In genomic region chr7:5283421-5284303, GRCh38 we compare ENCODE assay signal across 11 cellular contexts. TPM values are rescaled to one million over a fixed set of nuclear protein-coding genes. Genes with fewer than 3 reads are reported as not detected.
A peak's percentile ranks its signal among the peaks of the same experiment; 100 is the strongest.
DNase-seq lines count a peak whose midpoint lies in the region; ATAC-seq, FAIRE-seq and TF ChIP-seq lines count a peak whose summit lies in the region.
"Had no signal": no experiment of that assay in that cellular context is flagged by ENCODE, and none has a peak within 500 bp of the region (broad histone marks: within the 10 kb centered on the region; RNA-seq: fewer than 3 reads in every experiment).

No MANE protein-coding gene starts in this region.

- H3K4me3 ChIP-seq in HCT116 (replicated peaks in 1 of 2; ENCODE audit: low read depth in 1 of 2, low read length in 2 of 2) = peak overlapping the region; percentile 48 to 62
- H3K4me3 ChIP-seq in iPS-15b (ENCODE audit: low read depth, low read length) = peak overlapping the region; percentile 59
- peak overlapping the region in 4 of 5 donors; percentile 22 to 67 (median 52) for H3K4me3 ChIP-seq in subcutaneous abdominal adipose tissue (ENCODE audit: low read depth in 1 of 5, low read length in 5 of 5)

- CTCF ChIA-PET in HCT116 (lab: Charles Lee) = interaction anchor here (2.0 kb wide), 1 partner anchor 43 kb away, joined by 16 read pairs; no protein-coding TSS in a partner anchor

- TF ChIP-seq POLR2A in HCT116 (IDR thresholded peaks at IDR 0.05; ENCODE audit: borderline replicate concordance, extremely low read depth, insufficient read depth, insufficient read length) = no peak

- H3K4me1 ChIP-seq in HCT116 (ENCODE audit: control insufficient read depth in 1 of 2, insufficient read depth in 2 of 2, low read length in 2 of 2) (peaks cover 12 to 22% of the 10 kb centered on the region in 2 experiments), iPS-15b (ENCODE audit: control insufficient read depth, insufficient read depth, low read length) (peaks cover 4% of the 10 kb centered on the region), subcutaneous abdominal adipose tissue (ENCODE audit: control insufficient read depth in 5 of 5, insufficient read depth in 5 of 5, low read length in 5 of 5) (peaks cover 0 to 20% (median 17%) of the 10 kb centered on the region in 5 donors)

- TF ChIP-seq RAD21 in HCT116 (IDR thresholded peaks at IDR 0.05; ENCODE audit: low read depth) = no peak

- no peak overlapping the region for H2AFZ ChIP-seq in HCT116 (ENCODE audit: low read depth, low read length, poor library complexity, severe bottlenecking)

- H3K9me2 ChIP-seq in HCT116 (ENCODE audit: insufficient read depth) = no peaks in the 10 kb centered on the region

- FAIRE-seq in frontal cortex (lab: Jason Lieb, UNC) = no peak
- FAIRE-seq: GM19239 had no signal

- DNase-seq in HCT116 (ENCODE audit: low read depth, low spot score) (no peak), astrocyte of the hippocampus (ENCODE audit: low read depth, low spot score) (peak; percentile 36), putamen (ENCODE audit: low spot score) (no peak), frontal cortex (ENCODE audit: low spot score in 2 of 2) (no peak)
- DNase-seq in activated T-cell treated with anti-CD3 and anti-CD28 coated beads, Interleukin-2, amount 50 U/mL, for 72 hours = no peak
- DNase-seq: Karpas-422 had no signal

- RAD21 ChIA-PET in HCT116 (lab: Charles Lee; ENCODE audit: low non-redundant PET in 1 of 2, low total read pairs in 2 of 2, uncharacterized antibody in 2 of 2, unreplicated experiment in 2 of 2) = no interaction called here

- H3K9me3 ChIP-seq in HCT116 (ENCODE audit: control insufficient read depth in 1 of 2, insufficient read depth in 1 of 2, low read depth in 1 of 2, low read length in 2 of 2) = no peaks in the 10 kb centered on the region
- H3K9me3 ChIP-seq in iPS-15b (ENCODE audit: control insufficient read depth, insufficient read depth, low read length) = no peaks in the 10 kb centered on the region
- H3K9me3 ChIP-seq in subcutaneous abdominal adipose tissue (ENCODE audit: control insufficient read depth in 5 of 5, low read length in 5 of 5) = no peaks in the 10 kb centered on the region

- H3K9me3 Mint-ChIP-seq in activated T-cell treated with anti-CD3 and anti-CD28 coated beads, Interleukin-2, amount 50 U/mL, for 72 hours = no peaks in the 10 kb centered on the region

- H3K4me3 Mint-ChIP-seq in activated T-cell treated with anti-CD3 and anti-CD28 coated beads, Interleukin-2, amount 50 U/mL, for 72 hours = no peak overlapping the region

- no peak overlapping the region for H3K27ac Mint-ChIP-seq in activated T-cell treated with anti-CD3 and anti-CD28 coated beads, Interleukin-2, amount 50 U/mL, for 72 hours

- H3K27me3 Mint-ChIP-seq in activated T-cell treated with anti-CD3 and anti-CD28 coated beads, Interleukin-2, amount 50 U/mL, for 72 hours (ENCODE audit: low read depth) = peaks cover 13% of the 10 kb centered on the region

- intact Hi-C loops in HCT116 (cut with micrococcal nuclease) = no loop called here

- TF ChIP-seq CTCF in HCT116 (IDR thresholded peaks at IDR 0.05 in 2 of 3, conservative IDR thresholded peaks at IDR 0.05 in 1 of 3; ENCODE audit: borderline replicate concordance in 1 of 3, insufficient read depth in 1 of 3, low read depth in 2 of 3, low read length in 2 of 3) = no peak

- ATAC-seq in HCT116 (peak; percentile 12), GM19463 (IDR thresholded peaks at IDR 0.05; ENCODE audit: unreplicated experiment) (no peak)
- ATAC-seq in activated T-cell treated with anti-CD3 and anti-CD28 coated beads, Interleukin-2, amount 50 U/mL, for 72 hours (replicated peaks in 1 of 2) = no peak

- 0 out of 4 replicates have a peak, but pooled peaks cover 0 to under 1% of the 10 kb centered on the region in 2 experiments for H3K36me3 ChIP-seq in HCT116 (ENCODE audit: control insufficient read depth in 1 of 2, insufficient read depth in 2 of 2, low read length in 2 of 2)
- H3K36me3 ChIP-seq in iPS-15b (ENCODE audit: control insufficient read depth, insufficient read depth, low read length) = no peaks in the 10 kb centered on the region
- H3K36me3 ChIP-seq in subcutaneous abdominal adipose tissue (ENCODE audit: control insufficient read depth in 5 of 5, insufficient read depth in 5 of 5, low read length in 5 of 5) = no peaks in the 10 kb centered on the region

- H4K20me1 ChIP-seq in HCT116 (ENCODE audit: insufficient read depth) = no peaks in the 10 kb centered on the region

- H3K4me2 ChIP-seq in HCT116 (ENCODE audit: low read length) = peak overlapping the region; percentile 86

- peak overlapping the region; percentile 40; the same call in 1 of the 2 replicates for H3K27ac ChIP-seq in HCT116 (ENCODE audit: low read depth, low read length)
- H3K27ac ChIP-seq in subcutaneous abdominal adipose tissue (ENCODE audit: low read depth, low read length) = peak overlapping the region; percentile 30
- H3K27ac ChIP-seq: VCaP had no signal

- H3K9ac ChIP-seq in HCT116 (ENCODE audit: low read length) (peak overlapping the region; percentile 53), iPS-15b (ENCODE audit: low read depth, low read length) (no peak overlapping the region), subcutaneous abdominal adipose tissue (ENCODE audit: low read length in 5 of 5) (peak overlapping the region in 1 of 5 donors; percentile 52)

- BruUV-seq in HCT116 (replicated peaks; lab: Mats Ljungman, UMichigan) = no TSS peak

- H3K27me3 ChIP-seq in HCT116 (ENCODE audit: insufficient read depth, low read length) (no peaks in the 10 kb centered on the region), iPS-15b (ENCODE audit: control insufficient read depth, insufficient read depth, low read length) (peaks cover 2% of the 10 kb centered on the region), subcutaneous abdominal adipose tissue (ENCODE audit: control insufficient read depth in 5 of 5, insufficient read depth in 4 of 5, low read length in 5 of 5) (peaks cover 0 to 3% (median 0%) of the 10 kb centered on the region in 5 donors)

- H3K4me1 Mint-ChIP-seq in activated T-cell treated with anti-CD3 and anti-CD28 coated beads, Interleukin-2, amount 50 U/mL, for 72 hours (ENCODE audit: low read depth) = no peaks in the 10 kb centered on the region

- no peaks in the 10 kb centered on the region for H3K79me2 ChIP-seq in HCT116 (ENCODE audit: insufficient read depth, low read length)

- no peaks in the 10 kb centered on the region for H3K36me3 Mint-ChIP-seq in activated T-cell treated with anti-CD3 and anti-CD28 coated beads, Interleukin-2, amount 50 U/mL, for 72 hours (ENCODE audit: insufficient read depth in 2 of 2)

- POLR2A ChIA-PET in HCT116 (lab: Charles Lee) = no interaction called here

TF ChIP-seq in HCT116, 20 proteins besides CTCF, POLR2A, EP300 and RAD21 (continues in another document):
- no peak for TF ChIP-seq FOSL1 (IDR thresholded peaks at IDR 0.05; ENCODE audit: low read depth)
- no peak for TF ChIP-seq ELF1 (IDR thresholded peaks at IDR 0.05; ENCODE audit: borderline replicate concordance, low read depth)
- no peak for TF ChIP-seq CEBPB (IDR thresholded peaks at IDR 0.05; ENCODE audit: low read depth)
- TF ChIP-seq CBX3 (IDR thresholded peaks at IDR 0.05; ENCODE audit: low read depth) = no peak
- no peak for TF ChIP-seq EGR1 (IDR thresholded peaks at IDR 0.05; ENCODE audit: low read depth)
- TF ChIP-seq ZNF274 (IDR thresholded peaks at IDR 0.05; ENCODE audit: low read depth, low read length) = no peak
- no peak for TF ChIP-seq REST (IDR thresholded peaks at IDR 0.05; ENCODE audit: low read depth)
- TF ChIP-seq ZBTB33 (IDR thresholded peaks at IDR 0.05; ENCODE audit: extremely low read depth, insufficient replicate concordance, low read length) = no peak
- TF ChIP-seq EZH2 (IDR thresholded peaks at IDR 0.05) = no peak
- TF ChIP-seq SRF (IDR thresholded peaks at IDR 0.05; ENCODE audit: low read depth) = no peak

RNA-seq across cellular contexts. Expression of gene SLC29A4, which starts 0.9 kb away (rescaled TPM):
- total RNA-seq in HCT116 (2021; ENCODE audit: unreplicated experiment) (24.5 TPM), frontal cortex (14.7 TPM)
- 21.2 and 27.5 TPM in 2 replicates for polyA plus RNA-seq in HCT116 (2012)
- total RNA-seq in activated T-cell treated with anti-CD3 and anti-CD28 coated beads, Interleukin-2, amount 50 U/mL, for 72 hours = 1 to 10 TPM in 1 of 2 donors, under 1 TPM in 1; 0.48 to 1.3 TPM
